In genomic region chr2:227411320-227411989, GRCh38 we compare ENCODE assay signal across 8 cellular contexts. TPM values are rescaled to one million over a fixed set of nuclear protein-coding genes. Genes with fewer than 3 reads are reported as not detected.
A peak's percentile ranks its signal among the peaks of the same experiment; 100 is the strongest.
DNase-seq lines count a peak whose midpoint lies in the region; ATAC-seq and TF ChIP-seq lines count a peak whose summit lies in the region.

No MANE protein-coding gene starts in this region.

- no peak for DNase-seq in activated B cell treated with CpG ODN at 0.5 μM for 24 hours
- DNase-seq in glomerular visceral epithelial cell (ENCODE audit: extremely low spot score), result peak; percentile 84
- no peak for DNase-seq in OCI-M2 (lab: John Stamatoyannopoulos, UW; ENCODE audit: unreplicated experiment)
- no peak for DNase-seq in thyroid gland
- DNase-seq in KBM-7, result no peak
- DNase-seq in cardiac septum (ENCODE audit: low spot score), result no peak

- H3K4me3 ChIP-seq in thyroid gland (replicated peaks in 1 of 3), result no peak overlapping the region

- intact Hi-C loops in activated B cell treated with CpG ODN at 0.5 μM for 24 hours (cut with micrococcal nuclease), result loop anchor here (1.0 kb wide), 2 partner anchors 49 to 86 kb away; partner anchors contain the start of gene MFF
- intact Hi-C loops in thyroid gland (cut with DNase I), result loop anchor here (10.0 kb wide), 1 partner anchor 353 kb away; no protein-coding TSS in a partner anchor
- intact Hi-C loops in cardiac septum (cut with DNase I), result no loop called here

- H3K27ac Mint-ChIP-seq in activated B cell treated with CpG ODN at 0.5 μM for 24 hours, result peak overlapping the region; percentile 82

- peaks cover 5 to 6% of the 10 kb centered on the region in 2 donors for H3K4me1 ChIP-seq in thyroid gland

- in situ Hi-C loops in KBM-7 (cut with MboI; ENCODE audit: low pct_unique_long_range_greater_than_20kb, low sequenced_read_pairs), result loop anchor here (25.0 kb wide), 1 partner anchor 274 kb away; no protein-coding TSS in a partner anchor

- H3K9me3 ChIP-seq in thyroid gland, result no peaks in the 10 kb centered on the region

- no peaks in the 10 kb centered on the region for H3K36me3 ChIP-seq in thyroid gland

- H3K4me3 Mint-ChIP-seq in activated B cell treated with CpG ODN at 0.5 μM for 24 hours, result peak overlapping the region; percentile 62

- H3K27me3 ChIP-seq in thyroid gland, result no peaks in the 10 kb centered on the region

- POLR2A ChIA-PET in activated B cell treated with CpG ODN at 0.5 μM for 24 hours (lab: Charles Lee), result interaction anchor here (0.6 to 1.9 kb wide), 8 partner anchors 9 to 77 kb away, joined by 3 to 8 read pairs (median 3); no protein-coding TSS in a partner anchor

- no peaks in the 10 kb centered on the region for H3K27me3 Mint-ChIP-seq in activated B cell treated with CpG ODN at 0.5 μM for 24 hours

- CTCF ChIA-PET in activated B cell treated with CpG ODN at 0.5 μM for 24 hours (lab: Charles Lee), result interaction anchor here (1.0 to 1.8 kb wide), 3 partner anchors 9 to 355 kb away, joined by 3 to 5 read pairs (median 4); no protein-coding TSS in a partner anchor

- H3K27ac ChIP-seq in thyroid gland, result no peak overlapping the region

- no peaks in the 10 kb centered on the region for H3K36me3 Mint-ChIP-seq in activated B cell treated with CpG ODN at 0.5 μM for 24 hours (ENCODE audit: low read depth)

- TF ChIP-seq POLR2A in thyroid gland (IDR thresholded peaks at IDR 0.05), result no peak

- TF ChIP-seq CTCF in activated B cell treated with CpG ODN at 0.5 μM for 24 hours (IDR thresholded peaks at IDR 0.05) (no peak), thyroid gland (IDR thresholded peaks at IDR 0.05) (no peak)

- H3K9me3 Mint-ChIP-seq in activated B cell treated with CpG ODN at 0.5 μM for 24 hours, result no peaks in the 10 kb centered on the region

- 92 to 94% methylated on average over 9 of the region's 9 CpGs for WGBS in thyroid gland, 2 donors

- peaks cover 49% of the 10 kb centered on the region for H3K4me1 Mint-ChIP-seq in activated B cell treated with CpG ODN at 0.5 μM for 24 hours

- peak; percentile 71 for ATAC-seq in GM18861 (IDR thresholded peaks at IDR 0.05; ENCODE audit: unreplicated experiment)
- ATAC-seq in HG02885 (IDR thresholded peaks at IDR 0.05; ENCODE audit: poor library complexity, unreplicated experiment), result peak; percentile 83
- peak; percentile 79 for ATAC-seq in activated B cell treated with CpG ODN at 0.5 μM for 24 hours (ENCODE audit: low read depth)

RNA-seq across cellular contexts. Expression of gene SCYGR1, which starts 23.7 kb away (rescaled TPM):
- not detected in 2 replicates for total RNA-seq in activated B cell treated with CpG ODN at 0.5 μM for 24 hours
- total RNA-seq in thyroid gland, result not detected
- not detected for total RNA-seq in cardiac septum

RNA-seq across cellular contexts. Expression of gene TM4SF20, which starts 32.3 kb away (rescaled TPM):
- total RNA-seq in activated B cell treated with CpG ODN at 0.5 μM for 24 hours (not detected in 2 replicates), thyroid gland (not detected), cardiac septum (not detected)
